ENCODE assay signal across 8 cellular contexts in the genomic region with DNA sequence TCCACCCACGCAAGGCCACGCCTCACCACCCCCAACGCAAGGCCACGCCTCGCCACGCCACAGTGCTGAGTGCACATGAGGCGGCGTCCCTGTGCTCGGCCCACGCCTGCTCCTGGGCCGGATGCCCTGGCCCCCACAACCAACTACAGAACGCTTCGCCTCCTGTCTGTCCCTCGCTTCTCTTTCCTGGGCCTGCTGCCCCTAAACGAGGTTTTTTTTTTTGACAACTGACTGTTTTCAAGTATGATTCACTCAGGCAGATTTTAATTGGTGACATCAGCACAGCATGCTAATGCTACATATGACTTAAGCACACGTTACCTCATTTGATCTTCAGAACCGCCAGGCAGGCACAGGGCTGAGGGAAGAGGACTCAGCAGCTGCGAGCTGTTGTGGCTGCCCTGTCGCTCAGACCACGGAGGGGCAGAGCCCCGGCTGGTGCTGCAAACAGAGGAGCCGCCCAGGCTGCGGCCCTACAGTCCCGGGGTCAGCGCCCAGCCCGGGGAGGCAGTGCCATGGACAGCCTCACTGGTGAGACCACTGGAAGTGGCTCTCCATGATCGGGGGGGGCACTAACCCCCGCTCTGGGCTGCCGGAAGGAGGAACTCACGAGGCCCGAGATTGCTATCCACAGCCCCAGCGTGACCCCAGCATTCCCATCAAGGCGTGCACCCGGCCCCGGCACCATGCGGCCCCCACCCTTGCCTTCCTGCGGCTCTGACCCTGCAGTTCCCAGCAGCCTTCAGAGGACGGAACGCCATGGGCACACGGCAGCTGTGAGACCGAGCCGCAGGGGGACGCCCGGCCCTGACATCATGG.
DNase-seq lines count a peak whose midpoint lies in the region; ATAC-seq, FAIRE-seq and TF ChIP-seq lines count a peak whose summit lies in the region.

No MANE protein-coding gene starts in this region.

- H3K36me3 ChIP-seq in WERI-Rb-1 (no peaks in the 10 kb centered on the region), esophagus muscularis mucosa (peaks cover 0 to 5% (median 0%) of the 10 kb centered on the region in 4 donors)

- DNase-seq in GM12892 (ENCODE audit: insufficient read length) (peak; percentile 60), WERI-Rb-1 (peak; percentile 58), esophagus muscularis mucosa (ENCODE audit: extremely low spot score) (no peak), omental fat pad (ENCODE audit: low spot score) (no peak), GDM1 (lab: John Stamatoyannopoulos, UW) (no peak), NCI-H1105 treated with DMSO at 0.1 percent for 48 hours (lab: John Stamatoyannopoulos, UW) (no peak), DMS79 (lab: John Stamatoyannopoulos, UW) (no peak)

- H3K4me1 ChIP-seq in esophagus muscularis mucosa: peaks cover 15 to 25% (median 22%) of the 10 kb centered on the region in 4 donors

- no peak overlapping the region for H3K27ac ChIP-seq in WERI-Rb-1
- peak overlapping the region; percentile 61 to 82 (median 72) for H3K27ac ChIP-seq in esophagus muscularis mucosa (replicated peaks in 1 of 4)

- intact Hi-C loops in esophagus muscularis mucosa (cut with DNase I): no loop called here

- TF ChIP-seq CTCF in WERI-Rb-1 (IDR thresholded peaks at IDR 0.05; ENCODE audit: low read depth, low read length) (no peak), esophagus muscularis mucosa (IDR thresholded peaks at IDR 0.05) (no peak), omental fat pad (IDR thresholded peaks at IDR 0.05) (no peak)

- H3K27me3 ChIP-seq in WERI-Rb-1 (ENCODE audit: insufficient read depth, low read depth, severe bottlenecking) (no peaks in the 10 kb centered on the region), esophagus muscularis mucosa (no peaks in the 10 kb centered on the region)

- peak; percentile 14 for FAIRE-seq in GM12892 (lab: Jason Lieb, UNC)

- H3K9me3 ChIP-seq in WERI-Rb-1 (ENCODE audit: severe bottlenecking) (peaks cover 3% of the 10 kb centered on the region), esophagus muscularis mucosa (peaks cover 0 to 8% (median 2%) of the 10 kb centered on the region in 4 donors)

- peak; percentile 53 for ATAC-seq in HG02938 (IDR thresholded peaks at IDR 0.05; ENCODE audit: unreplicated experiment)
- peak; percentile 63 for ATAC-seq in omental fat pad (ENCODE audit: low FRiP score)

- H3K4me3 ChIP-seq in WERI-Rb-1 (ENCODE audit: low read depth, low read length) (no peak overlapping the region), esophagus muscularis mucosa (peak overlapping the region; percentile 15 to 43 (median 26))

- TF ChIP-seq EP300 in esophagus muscularis mucosa (IDR thresholded peaks at IDR 0.05): no peak

- WGBS in esophagus muscularis mucosa: 66% methylated on average over 20 of the region's 44 CpGs

- TF ChIP-seq POLR2A in GM12892 (IDR thresholded peaks at IDR 0.05; ENCODE audit: low read depth, low read length): no peak
- TF ChIP-seq POLR2A in esophagus muscularis mucosa (IDR thresholded peaks at IDR 0.05; ENCODE audit: low read depth): no peak

Comparison
In these comparisons a context has a peak if more than half of its experiments do, and no peak if none do; other contexts are left out.
1. DNase-seq: peak in GM12892 (single experiment) and WERI-Rb-1 (single experiment); none in esophagus muscularis mucosa (single experiment), omental fat pad (single experiment), GDM1 (single experiment), NCI-H1105 treated with DMSO at 0.1 percent for 48 hours (single experiment) and DMS79 (single experiment).